21 cellular contexts compared by ENCODE assay signal in genomic region chr13:31485651-31486051, GRCh38.
DNase-seq lines count a peak whose midpoint lies in the region; ATAC-seq, FAIRE-seq and TF ChIP-seq lines count a peak whose summit lies in the region.
"Had no signal": no experiment of that assay in that cellular context is flagged by ENCODE, and none has a peak within 500 bp of the region (broad histone marks: within the 10 kb centered on the region; RNA-seq: fewer than 3 reads in every experiment).

No MANE protein-coding gene starts in this region.

- peak overlapping the region; percentile 53; the same call in 1 of the 2 replicates for H3K27ac ChIP-seq in GM23248
- H3K27ac ChIP-seq in mesenchymal stem cell (ENCODE audit: low read length, poor library complexity, severe bottlenecking): no peak overlapping the region
- H3K27ac ChIP-seq: psoas muscle had no signal

- in situ Hi-C loops in GM23248 (cut with MboI): no loop called here

- ATAC-seq in GM18520 (IDR thresholded peaks at IDR 0.05; ENCODE audit: unreplicated experiment): no peak
- ATAC-seq in GM19452 (IDR thresholded peaks at IDR 0.05; ENCODE audit: unreplicated experiment): no peak
- ATAC-seq: HCT116, psoas muscle, T-helper 17 cell had no signal

- H3K18ac ChIP-seq in mesenchymal stem cell (ENCODE audit: low read depth in 1 of 2, low read length in 2 of 2): no peak overlapping the region

- H3K9ac ChIP-seq in GM23248 (no peak overlapping the region; the same call in 1 of the 2 replicates), mesenchymal stem cell (ENCODE audit: low read length) (peak overlapping the region; percentile 87)

- H3K9me3 ChIP-seq in GM23248 (ENCODE audit: low read depth) (no peaks in the 10 kb centered on the region), mesenchymal stem cell (ENCODE audit: control insufficient read depth, low read length) (no peaks in the 10 kb centered on the region)
- H3K9me3 ChIP-seq: psoas muscle had no signal

- H3K4me2 ChIP-seq in GM23248 (ENCODE audit: unreplicated experiment) (peak overlapping the region; percentile 21), mesenchymal stem cell (ENCODE audit: low read length, poor library complexity, severe bottlenecking) (no peak overlapping the region)

- peaks cover 17% of the 10 kb centered on the region for H3F3A ChIP-seq in GM23248 (ENCODE audit: insufficient read depth)

- H2BK120ac ChIP-seq in mesenchymal stem cell (ENCODE audit: low read depth, low read length): no peak overlapping the region

- H3K4ac ChIP-seq in mesenchymal stem cell (ENCODE audit: low read depth in 1 of 2, low read length in 2 of 2): no peak overlapping the region

- H4K20me1 ChIP-seq in GM23248 (ENCODE audit: insufficient read depth): no peaks in the 10 kb centered on the region

- TF ChIP-seq CTCF in bronchial epithelial cell (IDR thresholded peaks at IDR 0.05; ENCODE audit: insufficient read depth, low read length, severe bottlenecking): no peak

- no peak overlapping the region for H2BK5ac ChIP-seq in mesenchymal stem cell (ENCODE audit: low read depth, low read length, poor library complexity, severe bottlenecking)

- H3K27me3 ChIP-seq in GM23248 (replicated peaks; ENCODE audit: insufficient read depth): no peaks in the 10 kb centered on the region
- no peaks in the 10 kb centered on the region for H3K27me3 ChIP-seq in bronchial epithelial cell (ENCODE audit: control insufficient read depth, insufficient read depth, low read length)
- no peaks in the 10 kb centered on the region for H3K27me3 ChIP-seq in mesenchymal stem cell (ENCODE audit: control insufficient read depth in 1 of 2, insufficient read depth in 1 of 2, low read length in 2 of 2)

- H2AK5ac ChIP-seq in mesenchymal stem cell (ENCODE audit: low read length, severe bottlenecking): no peak overlapping the region

- H2AFZ ChIP-seq in GM23248: peak overlapping the region; percentile 31; the same call in 1 of the 2 replicates
- H2AFZ ChIP-seq in mesenchymal stem cell (ENCODE audit: low read depth, low read length): no peak overlapping the region

- H3K4me1 ChIP-seq in GM23248 (ENCODE audit: insufficient read depth) (peaks cover 14% of the 10 kb centered on the region), mesenchymal stem cell (ENCODE audit: control insufficient read depth, insufficient read depth, low read depth, low read length) (no peaks in the 10 kb centered on the region)
- H3K4me1 ChIP-seq: psoas muscle had no signal

- H4K8ac ChIP-seq in mesenchymal stem cell (ENCODE audit: low read length): no peak overlapping the region

- H3K36me3 ChIP-seq in GM23248 (ENCODE audit: low read depth) (no peaks in the 10 kb centered on the region), bronchial epithelial cell (ENCODE audit: control insufficient read depth, insufficient read depth, low read length) (no peaks in the 10 kb centered on the region), mesenchymal stem cell (ENCODE audit: control insufficient read depth in 1 of 2, insufficient read depth in 2 of 2, low read depth in 1 of 2, low read length in 2 of 2) (no peaks in the 10 kb centered on the region)

- WGBS in GM23248 (ENCODE audit: low coverage in 1 of 2, low lambda C conversion rate in 2 of 2, missing lambda C conversion rate in 2 of 2), 2 experiments: 29 to 30% methylated on average over 4 of the region's 4 CpGs
- 90% methylated on average over 2 of the region's 4 CpGs for WGBS in mesenchymal stem cell

- DNase-seq in GM23248 (peak; percentile 60), LHCN-M2 (ENCODE audit: low read depth) (peak; percentile 35), bronchial epithelial cell (ENCODE audit: low read depth) (peak; percentile 70), mesenchymal stem cell (no peak), NCI-H2081 (lab: John Stamatoyannopoulos, UW) (no peak)
- no peak for DNase-seq in stimulated activated CD4-positive, alpha-beta T cell treated with anti-CD3 and anti-CD28 coated beads, Interleukin-2, amount 100 ng/mL, for 24 hours
- DNase-seq: activated CD4-positive, alpha-beta T cell treated with anti-CD3 and anti-CD28 coated beads for 48 hours; CD4-positive, CD25-positive, alpha-beta regulatory T cell; central memory CD4-positive, alpha-beta T cell; head of caudate nucleus; kidney glomerular epithelial cell; NCI-H146; NCI-H524; psoas muscle; substantia nigra; T-helper 17 cell had no signal

- no peaks in the 10 kb centered on the region for H3K79me1 ChIP-seq in mesenchymal stem cell (replicated peaks; ENCODE audit: low read length, poor library complexity, severe bottlenecking)

- H2BK15ac ChIP-seq in mesenchymal stem cell (ENCODE audit: low read depth, poor library complexity, severe bottlenecking): no peak overlapping the region

- no peak overlapping the region for H3K23ac ChIP-seq in mesenchymal stem cell (ENCODE audit: low read length in 2 of 2)

- H3K9me2 ChIP-seq in GM23248 (ENCODE audit: insufficient read depth): no peaks in the 10 kb centered on the region

- H3K4me3 ChIP-seq in GM23248: no peak overlapping the region
- H3K4me3 ChIP-seq in bronchial epithelial cell (ENCODE audit: low read depth, low read length): no peak overlapping the region
- peak overlapping the region in 1 of 2 experiments; percentile 33 for H3K4me3 ChIP-seq in mesenchymal stem cell (ENCODE audit: insufficient read depth in 1 of 2, low read depth in 1 of 2, low read length in 2 of 2)
- H3K4me3 ChIP-seq: psoas muscle had no signal

- no peak overlapping the region for H2BK12ac ChIP-seq in mesenchymal stem cell (ENCODE audit: low read length in 2 of 2)

- no peak for FAIRE-seq in bronchial epithelial cell (lab: Jason Lieb, UNC)
- FAIRE-seq: GM12891, RCC 7860 had no signal

- no peak overlapping the region for H3K14ac ChIP-seq in mesenchymal stem cell (ENCODE audit: low read length in 2 of 2)

- no peak overlapping the region for H4K91ac ChIP-seq in mesenchymal stem cell (ENCODE audit: low read length)

- no peaks in the 10 kb centered on the region for H3K79me2 ChIP-seq in GM23248 (ENCODE audit: insufficient read depth)

Comparison
In these comparisons a context has a peak if more than half of its experiments do, and no peak if none do; other contexts are left out.
1. DNase-seq: peak in GM23248 (single experiment), LHCN-M2 (single experiment) and bronchial epithelial cell (single experiment); none in mesenchymal stem cell (single experiment), NCI-H2081 (0 of 2) and stimulated activated CD4-positive, alpha-beta T cell treated with anti-CD3 and anti-CD28 coated beads, Interleukin-2, amount 100 ng/mL, for 24 hours (0 of 2).